In the genomic region with DNA sequence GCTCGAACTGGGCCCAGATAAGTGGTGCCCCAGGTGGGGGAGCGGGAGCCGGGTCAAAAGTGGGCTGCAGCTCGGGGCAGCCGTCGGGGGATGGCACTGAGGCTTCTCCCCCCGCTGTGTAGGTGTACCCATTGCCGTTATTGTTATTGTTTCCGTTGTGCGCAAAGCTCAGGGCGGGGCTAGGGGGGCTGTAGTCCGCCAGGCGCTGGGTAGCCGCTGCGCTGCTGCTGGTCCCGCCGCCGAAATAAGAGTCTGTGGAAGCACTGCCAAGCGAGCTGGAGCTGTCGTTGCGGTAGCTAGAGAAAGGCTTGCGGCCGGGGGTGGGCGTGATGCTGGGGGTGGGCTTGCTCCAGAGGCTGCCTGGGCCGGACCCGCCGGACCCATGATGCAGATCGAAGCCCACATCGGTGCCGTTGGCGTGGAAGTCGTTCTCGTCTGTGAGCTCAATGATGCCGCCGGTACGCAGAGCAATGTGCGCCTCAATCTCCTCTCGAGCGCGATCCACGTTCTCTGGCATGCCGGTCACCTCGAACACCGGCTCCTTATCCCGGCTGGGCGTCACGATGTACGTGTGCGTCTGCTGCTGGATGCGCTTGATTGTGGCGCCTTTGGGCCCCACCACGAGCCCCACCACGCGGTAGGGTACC, we compare ENCODE assay signal across 9 cellular contexts. TPM values are rescaled to one million over a fixed set of nuclear protein-coding genes. Genes with fewer than 3 reads are reported as not detected.
DNase-seq lines count a peak whose midpoint lies in the region; ATAC-seq, FAIRE-seq and TF ChIP-seq lines count a peak whose summit lies in the region.
"Had no signal": no experiment of that assay in that cellular context is flagged by ENCODE, and none has a peak within 500 bp of the region (broad histone marks: within the 10 kb centered on the region; RNA-seq: fewer than 3 reads in every experiment).

No MANE protein-coding gene starts in this region.

- no peaks in the 10 kb centered on the region for H3K9me3 Mint-ChIP-seq in activated CD4-positive, alpha-beta T cell treated with anti-CD3 and anti-CD28 coated beads, Interleukin-2, amount 10 ng/mL, durations not matched to agents 7 days and 5 days

- intact Hi-C loops in GM12878 (cut with micrococcal nuclease; ENCODE audit: unreplicated experiment), result loop anchor here (10.0 kb wide), 1 partner anchor 749 kb away; no protein-coding TSS in a partner anchor
- intact Hi-C loops in left lung (cut with DNase I), result no loop called here
- intact Hi-C loops in tibial artery (cut with DNase I; ENCODE audit: low total_unique reads), result loop anchor here (10.0 kb wide), 1 partner anchor 1889 kb away; the partner anchor contains the start of gene FAH

- peaks cover 16% of the 10 kb centered on the region for H3K4me1 Mint-ChIP-seq in activated CD4-positive, alpha-beta T cell treated with anti-CD3 and anti-CD28 coated beads, Interleukin-2, amount 10 ng/mL, durations not matched to agents 7 days and 5 days

- TF ChIP-seq EP300 in GM12878 (IDR thresholded peaks at IDR 0.05; ENCODE audit: borderline replicate concordance in 1 of 2, control insufficient read depth in 1 of 2, low read depth in 2 of 2, low read length in 2 of 2), result no peak

- TF ChIP-seq CTCF in GM12878 (IDR thresholded peaks at IDR 0.05 in 2 of 3, conservative IDR thresholded peaks at IDR 0.05 in 1 of 3; ENCODE audit: control insufficient read depth in 2 of 3, extremely low read depth in 1 of 3, insufficient read depth in 1 of 3, low read depth in 3 of 3, low read length in 3 of 3) (no peak), left lung (IDR thresholded peaks at IDR 0.05) (no peak), tibial artery (IDR thresholded peaks at IDR 0.05) (no peak)

- H3K27ac Mint-ChIP-seq in activated CD4-positive, alpha-beta T cell treated with anti-CD3 and anti-CD28 coated beads, Interleukin-2, amount 10 ng/mL, durations not matched to agents 7 days and 5 days, result peak overlapping the region; percentile 68

- POLR2A ChIA-PET in activated CD4-positive, alpha-beta T cell treated with anti-CD3 and anti-CD28 coated beads, Interleukin-2, amount 10 ng/mL, durations not matched to agents 7 days and 5 days (lab: Charles Lee), result no interaction called here
- POLR2A ChIA-PET in GM12878 (lab: Charles Lee), result no interaction called here

- no peaks in the 10 kb centered on the region; the same call in 2 of the 3 replicates for H3K9me3 ChIP-seq in GM12878 (replicated peaks; ENCODE audit: control insufficient read depth, insufficient read depth, low read length)
- H3K9me3 ChIP-seq in left lung, result no peaks in the 10 kb centered on the region
- no peaks in the 10 kb centered on the region for H3K9me3 ChIP-seq in tibial artery
- H3K9me3 ChIP-seq: body of pancreas had no signal

- in situ Hi-C loops in GM12878 (cut with MboI), result loop anchor here (10.0 kb wide), 1 partner anchor 759 kb away; no protein-coding TSS in a partner anchor
- in situ Hi-C loops in KBM-7 (cut with MboI; ENCODE audit: low pct_unique_long_range_greater_than_20kb, low sequenced_read_pairs), result loop anchor here (10.0 kb wide), 1 partner anchor 89 kb away; no protein-coding TSS in a partner anchor

- no peak overlapping the region for H3K9ac ChIP-seq in GM12878 (ENCODE audit: control insufficient read depth, insufficient read depth, low read length)

- DNase-seq in activated CD4-positive, alpha-beta T cell treated with anti-CD3 and anti-CD28 coated beads, Interleukin-2, amount 10 ng/mL, durations not matched to agents 7 days and 5 days, result no peak
- no peak for DNase-seq in activated CD4-positive, alpha-beta T cell treated with anti-CD3 and anti-CD28 coated beads for 1 hour
- DNase-seq in GM12878 (ENCODE audit: low read depth, low spot score) (no peak), left lung (peak in 1 of 2 donors; percentile 34), tibial artery (peak in 1 of 2 donors; percentile 67), NCI-H1930 (lab: John Stamatoyannopoulos, UW) (no peak), KBM-7 (no peak)

- H2AFZ ChIP-seq in GM12878 (ENCODE audit: control insufficient read depth, low read depth, low read length), result no peak overlapping the region

- peak overlapping the region; percentile 79 for H3K4me3 Mint-ChIP-seq in activated CD4-positive, alpha-beta T cell treated with anti-CD3 and anti-CD28 coated beads, Interleukin-2, amount 10 ng/mL, durations not matched to agents 7 days and 5 days

- H3K4me3 ChIP-seq in GM12878, result peak overlapping the region; percentile 70; the same call in 1 of the 2 replicates
- peak overlapping the region; percentile 79 to 95 for H3K4me3 ChIP-seq in left lung
- H3K4me3 ChIP-seq in tibial artery, result peak overlapping the region; percentile 79 to 91
- H3K4me3 ChIP-seq: body of pancreas had no signal

- no peak for TF ChIP-seq POLR2A in GM12878 (IDR thresholded peaks at IDR 0.05; ENCODE audit: low read depth, low read length)

- no peak for FAIRE-seq in GM12878 (lab: Jason Lieb, UNC)

- H3K36me3 Mint-ChIP-seq in activated CD4-positive, alpha-beta T cell treated with anti-CD3 and anti-CD28 coated beads, Interleukin-2, amount 10 ng/mL, durations not matched to agents 7 days and 5 days (ENCODE audit: low read depth), result peaks cover 2% of the 10 kb centered on the region

- H3K36me3 ChIP-seq in GM12878 (ENCODE audit: control insufficient read depth in 2 of 2, insufficient read depth in 2 of 2, low read length in 1 of 2), result no peaks in the 10 kb centered on the region
- H3K36me3 ChIP-seq in left lung, result peaks cover 0 to 4% of the 10 kb centered on the region in 2 donors
- H3K36me3 ChIP-seq in tibial artery, result peaks cover 0 to 9% (median 0%) of the 10 kb centered on the region in 3 donors

- H3K27me3 ChIP-seq in GM12878 (replicated peaks in 1 of 2; ENCODE audit: control insufficient read depth in 2 of 2, insufficient read depth in 2 of 2, low read length in 1 of 2), result peaks cover 2 to 8% of the 10 kb centered on the region in 2 experiments; a peak in 3 of 4 replicates
- peaks cover 0 to 42% of the 10 kb centered on the region in 2 donors for H3K27me3 ChIP-seq in left lung
- H3K27me3 ChIP-seq in tibial artery, result no peaks in the 10 kb centered on the region

- no peak for ATAC-seq in GM12878
- no peak for ATAC-seq in left lung
- no peak for ATAC-seq in GM18519 (IDR thresholded peaks at IDR 0.05; ENCODE audit: low FRiP score, unreplicated experiment)
- ATAC-seq: body of pancreas had no signal

- 74% methylated on average over 53 of the region's 54 CpGs for WGBS in GM12878 (ENCODE audit: insufficient coverage, insufficient replicate concordance, low lambda C conversion rate, missing lambda C conversion rate)

- no peaks in the 10 kb centered on the region for H3K79me2 ChIP-seq in GM12878 (ENCODE audit: control insufficient read depth, insufficient read depth, low read length)

- RAD21 ChIA-PET in GM12878 (lab: Charles Lee; ENCODE audit: unreplicated experiment), result no interaction called here

- no peaks in the 10 kb centered on the region; the same call in 1 of the 2 replicates for H3K4me1 ChIP-seq in GM12878 (ENCODE audit: control insufficient read depth, insufficient read depth, low read length)
- peaks cover 0 to 27% of the 10 kb centered on the region in 2 donors for H3K4me1 ChIP-seq in left lung
- H3K4me1 ChIP-seq in tibial artery, result peaks cover 0 to 28% (median 19%) of the 10 kb centered on the region in 4 donors

- no peaks in the 10 kb centered on the region for H4K20me1 ChIP-seq in GM12878 (ENCODE audit: control insufficient read depth, insufficient read depth)

- no TSS peak for BruUV-seq in GM12878 (replicated peaks; lab: Mats Ljungman, UMichigan)

- CTCF ChIA-PET in activated CD4-positive, alpha-beta T cell treated with anti-CD3 and anti-CD28 coated beads, Interleukin-2, amount 10 ng/mL, durations not matched to agents 7 days and 5 days (lab: Charles Lee), result no interaction called here
- CTCF ChIA-PET in GM12878 (lab: Yijun Ruan, JAX), result no interaction called here

- H3K27me3 Mint-ChIP-seq in activated CD4-positive, alpha-beta T cell treated with anti-CD3 and anti-CD28 coated beads, Interleukin-2, amount 10 ng/mL, durations not matched to agents 7 days and 5 days, result peaks cover 30% of the 10 kb centered on the region

- H3K4me2 ChIP-seq in GM12878 (ENCODE audit: control insufficient read depth, insufficient read depth), result no peak overlapping the region; the same call in 1 of the 2 replicates

- TF ChIP-seq RAD21 in GM12878 (IDR thresholded peaks at IDR 0.05; ENCODE audit: insufficient read depth, low read depth, low read length), result no peak

- SMC1A ChIA-PET in GM12878 (lab: Charles Lee; ENCODE audit: uncharacterized antibody, unreplicated experiment), result no interaction called here

- H3K27ac ChIP-seq in GM12878 (ENCODE audit: control insufficient read depth, insufficient read depth), result no peak overlapping the region
- peak overlapping the region in 1 of 2 donors; percentile 97 for H3K27ac ChIP-seq in left lung
- H3K27ac ChIP-seq in tibial artery, result no peak overlapping the region
- H3K27ac ChIP-seq: body of pancreas had no signal

TF ChIP-seq in GM12878, 131 proteins besides CTCF, POLR2A, EP300 and RAD21:
- TF ChIP-seq PAX8 (IDR thresholded peaks at IDR 0.05), result no peak
- no peak for TF ChIP-seq KAT2A (conservative IDR thresholded peaks at IDR 0.05; ENCODE audit: control insufficient read depth, low read depth, low read length)
TF ChIP-seq in GM12878: peak in this region for 0.

RNA-seq across cellular contexts. Expression of gene MEX3B, which starts 2.0 kb away (rescaled TPM):
- total RNA-seq in activated CD4-positive, alpha-beta T cell treated with anti-CD3 and anti-CD28 coated beads, Interleukin-2, amount 10 ng/mL, durations not matched to agents 7 days and 5 days, result 1 to 10 TPM in 1 of 2 experiments, under 1 TPM in 1; 0.99 to 1.2 TPM
- 0.42 and 0.54 TPM in 2 replicates for total RNA-seq in GM12878 (2013; cell fraction: nucleolus; rRNA removed)
- 0.38 and 0.45 TPM in 2 replicates for total RNA-seq in GM12878 (2014; rRNA removed)
- 0.22 and 0.32 TPM in 2 replicates for total RNA-seq in GM12878 (2014; rRNA removed; fragmentation: Illumina TruSeq; extraction: Trizol)
- total RNA-seq in GM12878 (2021), result 0.72 and 0.90 TPM in 2 replicates
- not detected for polyA plus RNA-seq in GM12878 (2011; ENCODE audit: low read depth)
- polyA plus RNA-seq in GM12878 (2011; rRNA removed), result 1.3 and 1.5 TPM in 2 replicates
- polyA plus RNA-seq in GM12878 (2011; cell fraction: cytosol; rRNA removed), result 1.3 and 2.4 TPM in 2 replicates
- 6.5 and 8.8 TPM in 2 replicates for polyA plus RNA-seq in GM12878 (2011; cell fraction: nucleus; rRNA removed)
- polyA plus RNA-seq in GM12878 (2012), result 0.07 and 0.34 TPM in 2 replicates
- polyA plus RNA-seq in GM12878 (2014; fragmentation: Illumina TruSeq; extraction: Trizol), result 0.22 and 0.28 TPM in 2 replicates
- under 1 TPM; 0.02 to 0.22 TPM for polyA plus RNA-seq in GM12878 (2014; fragmentation: Nextera tagmentation; extraction: Ambion mirVana)
- 0.59 and 0.86 TPM in 2 replicates for polyA plus RNA-seq in GM12878 (2014; rRNA removed)
- polyA plus RNA-seq in GM12878 (2016; fragmentation: Nextera tagmentation; extraction: Ambion mirVana), result under 1 TPM; 0.20 to 0.28 TPM
- 0.51 and 1.3 TPM in 2 replicates for polyA minus RNA-seq in GM12878 (2011; rRNA and poly(A)+ RNA removed)
- 0.83 and 1.5 TPM in 2 replicates for polyA minus RNA-seq in GM12878 (2011; cell fraction: cytosol; rRNA and poly(A)+ RNA removed)
- 2.2 and 4.9 TPM in 2 replicates for polyA minus RNA-seq in GM12878 (2011; cell fraction: nucleus; rRNA and poly(A)+ RNA removed)
- total RNA-seq in left lung, result 1 to 10 TPM; 2.5 to 4.9 TPM

Comparison
In these comparisons a context has a peak if more than half of its experiments do, and no peak if none do; other contexts are left out.
1. intact Hi-C loops: an anchor here in GM12878 (10.0 kb wide) and tibial artery (10.0 kb wide); none called in left lung.